Comparison of ENCODE assay signal across 9 cellular contexts in genomic region chr5:110757118-110757729, GRCh38. TPM values are rescaled to one million over a fixed set of nuclear protein-coding genes. Genes with fewer than 3 reads are reported as not detected.
DNase-seq lines count a peak whose midpoint lies in the region; ATAC-seq, FAIRE-seq and TF ChIP-seq lines count a peak whose summit lies in the region.
"Had no signal": no experiment of that assay in that cellular context is flagged by ENCODE, and none has a peak within 500 bp of the region (broad histone marks: within the 10 kb centered on the region; RNA-seq: fewer than 3 reads in every experiment).

No MANE protein-coding gene starts in this region.

- no peak for ATAC-seq in Panc1
- ATAC-seq in GM21367 (IDR thresholded peaks at IDR 0.05; ENCODE audit: unreplicated experiment): no peak

- H3K4me1 ChIP-seq in Panc1 (ENCODE audit: control insufficient read depth, insufficient read depth, low read length) (no peaks in the 10 kb centered on the region), H1 (replicated peaks in 1 of 4; ENCODE audit: control insufficient read depth in 3 of 4, insufficient read depth in 4 of 4, low read length in 3 of 4) (no peaks in the 10 kb centered on the region)
- H3K4me1 ChIP-seq: BLaER1 had no signal

- no peaks in the 10 kb centered on the region; the same call in 1 of the 2 replicates for H3K23me2 ChIP-seq in H1 (ENCODE audit: low read depth, low read length)

- 53% methylated on average over 4 of the region's 4 CpGs; no CpG with 5 or more reads in 1 of the 2 experiments for WGBS in H1 (ENCODE audit: extremely low coverage in 1 of 2, insufficient coverage in 1 of 2, insufficient read length in 1 of 2, insufficient replicate concordance in 2 of 2, low coverage in 1 of 2, low lambda C conversion rate in 2 of 2, missing lambda C conversion rate in 1 of 2), 2 experiments

- no TSS peak for BruUV-seq in Panc1 (replicated peaks; lab: Mats Ljungman, UMichigan)

- H3K14ac ChIP-seq in H1 (ENCODE audit: insufficient read length): no peak overlapping the region

- FAIRE-seq in H1 (lab: Jason Lieb, UNC): no peak

- H3K27me3 ChIP-seq in Panc1 (ENCODE audit: control insufficient read depth, insufficient read depth, low read length): no peaks in the 10 kb centered on the region
- H3K27me3 ChIP-seq in H1 (replicated peaks in 1 of 4; ENCODE audit: control insufficient read depth in 3 of 4, extremely low read depth in 1 of 4, insufficient read depth in 3 of 4, low read length in 3 of 4): no peaks in the 10 kb centered on the region
- H3K27me3 ChIP-seq in neural cell (ENCODE audit: insufficient read depth, low read depth, low read length): no peaks in the 10 kb centered on the region
- H3K27me3 ChIP-seq: BLaER1 had no signal

- no peak overlapping the region for H2BK15ac ChIP-seq in H1 (ENCODE audit: low read length)

- no peak overlapping the region for H2BK120ac ChIP-seq in H1 (replicated peaks; ENCODE audit: low read depth, low read length)

- H4K5ac ChIP-seq in H1 (ENCODE audit: insufficient read length, low read depth, low read length): no peak overlapping the region

- H3K9ac ChIP-seq in H1 (replicated peaks in 1 of 4; ENCODE audit: extremely low read depth in 1 of 4, low read depth in 3 of 4, low read length in 3 of 4) (no peak overlapping the region), neural cell (ENCODE audit: low read length) (no peak overlapping the region)
- H3K9ac ChIP-seq: BLaER1 had no signal

- H3K23ac ChIP-seq in H1 (ENCODE audit: insufficient read length): no peak overlapping the region

- no peak overlapping the region for H3K4ac ChIP-seq in H1 (replicated peaks; ENCODE audit: insufficient read length, low read depth, low read length)

- H2BK12ac ChIP-seq in H1 (ENCODE audit: low read depth, low read length): no peak overlapping the region

- H2BK5ac ChIP-seq in H1 (ENCODE audit: low read depth, low read length): no peak overlapping the region

- no peaks in the 10 kb centered on the region for H3K79me2 ChIP-seq in H1 (ENCODE audit: control insufficient read depth in 1 of 2, insufficient read depth in 2 of 2, low read length in 2 of 2)
- H3K79me2 ChIP-seq in neural cell (replicated peaks; ENCODE audit: insufficient read depth, low read length): no peaks in the 10 kb centered on the region

- TF ChIP-seq RAD21 in H1 (IDR thresholded peaks at IDR 0.05 in 1 of 2, conservative IDR thresholded peaks at IDR 0.05 in 1 of 2; ENCODE audit: low read depth in 2 of 2, low read length in 2 of 2) (peak; percentile 70 to 75), neural cell (conservative IDR thresholded peaks at IDR 0.05) (peak; percentile 83)

- in situ Hi-C loops in Panc1 (cut with HindIII; ENCODE audit: low pct_unique_long_range_greater_than_20kb, low sequenced_read_pairs): no loop called here

- H3K4me2 ChIP-seq in H1 (ENCODE audit: insufficient read depth in 1 of 2, low read depth in 2 of 2, low read length in 2 of 2): no peak overlapping the region
- no peak overlapping the region for H3K4me2 ChIP-seq in neural cell (ENCODE audit: low read length)
- H3K4me2 ChIP-seq: BLaER1 had no signal

- H4K91ac ChIP-seq in H1 (replicated peaks; ENCODE audit: insufficient read length, low read length): no peak overlapping the region

- H2AFZ ChIP-seq in H1 (ENCODE audit: low read length) (no peak overlapping the region), neural cell (ENCODE audit: low read depth, low read length) (no peak overlapping the region)

- intact Hi-C loops in Panc1 (cut with micrococcal nuclease; ENCODE audit: unreplicated experiment): loop anchor here (5.0 to 10.0 kb wide), 3 partner anchors 305 to 518 kb away; partner anchors contain the start of gene WDR36

- CTCF ChIA-PET in Panc1 (lab: Charles Lee) (interaction anchor here (1.0 kb wide), 1 partner anchor 59 kb away, joined by 3 read pairs; no protein-coding TSS in a partner anchor), H1 (lab: Charles Lee; ENCODE audit: partially characterized antibody) (interaction anchor here (0.7 to 2.0 kb wide), 11 partner anchors 17 to 522 kb away, joined by 3 to 8 read pairs (median 5); no protein-coding TSS in a partner anchor)

- no peak for TF ChIP-seq POLR2A in H1 (IDR thresholded peaks at IDR 0.05; ENCODE audit: control extremely low read depth in 1 of 2, low read depth in 2 of 2, low read length in 2 of 2)

- H4K20me1 ChIP-seq in H1 (replicated peaks in 1 of 2; ENCODE audit: control insufficient read depth in 1 of 2, insufficient read depth in 2 of 2, low read length in 2 of 2): no peaks in the 10 kb centered on the region
- no peaks in the 10 kb centered on the region for H4K20me1 ChIP-seq in neural cell (ENCODE audit: insufficient read depth)

- no peaks in the 10 kb centered on the region for H3K9me2 ChIP-seq in neural cell (ENCODE audit: insufficient read depth, low read length)

- no peak overlapping the region for H2BK20ac ChIP-seq in H1 (ENCODE audit: low read length)

- H3K79me1 ChIP-seq in H1 (ENCODE audit: low read depth, low read length): no peaks in the 10 kb centered on the region

- H3K4me3 ChIP-seq in Panc1 (ENCODE audit: low read depth in 2 of 2, low read length in 2 of 2) (no peak overlapping the region), H1 (ENCODE audit: extremely low read depth in 1 of 4, insufficient read depth in 2 of 4, low read depth in 3 of 4, low read length in 4 of 4) (no peak overlapping the region), neural cell (ENCODE audit: low read length) (no peak overlapping the region)
- H3K4me3 ChIP-seq: BLaER1 had no signal

- POLR2A ChIA-PET in Panc1 (lab: Charles Lee): no interaction called here
- POLR2A ChIA-PET in H1 (lab: Charles Lee; ENCODE audit: partially characterized antibody): no interaction called here

- TF ChIP-seq EP300 in H1 (IDR thresholded peaks at IDR 0.05; ENCODE audit: borderline replicate concordance in 1 of 2, low read depth in 2 of 2, low read length in 2 of 2) (no peak), neural cell (conservative IDR thresholded peaks at IDR 0.05; ENCODE audit: poor library complexity, severe bottlenecking) (no peak)

- H4K8ac ChIP-seq in H1 (ENCODE audit: extremely low read depth, insufficient read depth, low read length): no peak overlapping the region

- peak; percentile 69; the same call in 1 of the 2 replicates for TF ChIP-seq CTCF in Panc1 (IDR thresholded peaks at IDR 0.05)
- peak in 2 of 3 experiments; percentile 17 to 61; a peak in 2 of 4 replicates for TF ChIP-seq CTCF in H1 (IDR thresholded peaks at IDR 0.05; ENCODE audit: control extremely low read depth in 1 of 3, insufficient read depth in 1 of 3, low read depth in 1 of 3, low read length in 3 of 3)
- peak; percentile 80 for TF ChIP-seq CTCF in neural cell (IDR thresholded peaks at IDR 0.05; ENCODE audit: poor library complexity, severe bottlenecking)

- 0 out of 2 replicates have a peak, but pooled peaks cover 7% of the 10 kb centered on the region for H3K36me3 ChIP-seq in Panc1 (ENCODE audit: control insufficient read depth, insufficient read depth, low read length)
- peaks cover 0 to 17% (median 3%) of the 10 kb centered on the region in 4 experiments; a peak in 5 of 8 replicates for H3K36me3 ChIP-seq in H1 (ENCODE audit: control insufficient read depth in 2 of 4, insufficient read depth in 4 of 4, low read length in 3 of 4)
- H3K36me3 ChIP-seq in neural cell (ENCODE audit: insufficient read depth, low read length): no peaks in the 10 kb centered on the region

- no peak overlapping the region for H3K18ac ChIP-seq in H1 (ENCODE audit: extremely low read depth, low read length)

- H3K27ac ChIP-seq in Panc1 (ENCODE audit: low read length): no peak overlapping the region
- H3K27ac ChIP-seq in H1 (ENCODE audit: low read depth, low read length): no peak overlapping the region
- no peak overlapping the region for H3K27ac ChIP-seq in neural cell (ENCODE audit: low read length)
- H3K27ac ChIP-seq: BLaER1 had no signal

- DNase-seq in DMS153 treated with DMSO at 0.1 percent for 48 hours (lab: John Stamatoyannopoulos, UW; ENCODE audit: unreplicated experiment) (peak; percentile 9), DMS153 (lab: John Stamatoyannopoulos, UW) (no peak), HCEC 1CT (peak; percentile 32), Panc1 (ENCODE audit: low read depth, low spot score) (peak; percentile 46), H1 (ENCODE audit: low read depth in 1 of 2, low spot score in 2 of 2) (no peak), GM19240 (ENCODE audit: insufficient read length, low spot score) (no peak)

- H2AK5ac ChIP-seq in H1 (ENCODE audit: low read depth, low read length): no peak overlapping the region

- H3K9me3 ChIP-seq in Panc1 (ENCODE audit: control insufficient read depth, insufficient read depth, low read depth, low read length) (no peaks in the 10 kb centered on the region), H1 (ENCODE audit: insufficient read depth in 2 of 2, low read depth in 1 of 2, low read length in 1 of 2) (no peaks in the 10 kb centered on the region), neural cell (ENCODE audit: low read length) (no peaks in the 10 kb centered on the region)
- H3K9me3 ChIP-seq: BLaER1 had no signal

- H3K56ac ChIP-seq in H1 (replicated peaks; ENCODE audit: insufficient read length, low read depth, low read length): no peak overlapping the region

- no peaks in the 10 kb centered on the region for H3F3A ChIP-seq in neural cell (ENCODE audit: insufficient read depth, low read length, poor library complexity, severe bottlenecking)

RNA-seq across cellular contexts. Expression of gene SLC25A46, which starts 18.4 kb away (rescaled TPM):
- 34.5 TPM for total RNA-seq in Panc1 (2021; ENCODE audit: unreplicated experiment)
- 15.6 TPM for polyA plus RNA-seq in Panc1 (2012; ENCODE audit: insufficient read length)
- 21.7 and 23.1 TPM in 2 replicates for total RNA-seq in H1 (2021; fragmentation: NEBNext Ultra II Directional; extraction: Animal tissue kit (Norgen Biotek cat#: 25700))
- polyA plus RNA-seq in H1 (2011; rRNA removed) (9.3 and 10.6 TPM in 2 replicates), neural cell (109 and 118 TPM in 2 replicates)
- polyA plus RNA-seq in H1 (2011; cell fraction: cytosol; rRNA removed): 12.5 TPM
- 5.3 TPM for polyA plus RNA-seq in H1 (2011; cell fraction: nucleus; rRNA removed)
- polyA plus RNA-seq in H1 (2012, experiment 1 of 2): 8.5 to 19.1 TPM (median 12.4 TPM) in 4 replicates
- 1.7 TPM for polyA plus RNA-seq in H1 (2012, experiment 2 of 2)
- 14.1 TPM for polyA plus RNA-seq in H1 (2013, experiment 1 of 2)
- polyA plus RNA-seq in H1 (2013, experiment 2 of 2): 14.4 TPM
- polyA minus RNA-seq in H1 (2011; rRNA and poly(A)+ RNA removed): 14.5 and 27.8 TPM in 2 replicates
- 13.8 TPM for polyA minus RNA-seq in H1 (2011; cell fraction: cytosol; rRNA and poly(A)+ RNA removed)
- 16.0 TPM for polyA minus RNA-seq in H1 (2011; cell fraction: nucleus; rRNA and poly(A)+ RNA removed)
- polyA minus RNA-seq in neural cell: 188 and 197 TPM in 2 replicates

RNA-seq across cellular contexts. Expression of gene TMEM232, which starts 30.8 kb away (rescaled TPM):
- total RNA-seq in Panc1 (2021; ENCODE audit: unreplicated experiment): 0.21 TPM
- not detected for polyA plus RNA-seq in Panc1 (2012; ENCODE audit: insufficient read length)
- total RNA-seq in H1 (2021; fragmentation: NEBNext Ultra II Directional; extraction: Animal tissue kit (Norgen Biotek cat#: 25700)): 1.3 and 1.6 TPM in 2 replicates
- 0.20 and 0.38 TPM in 2 replicates for polyA plus RNA-seq in H1 (2011; rRNA removed)
- 0.84 TPM for polyA plus RNA-seq in H1 (2011; cell fraction: cytosol; rRNA removed)
- polyA plus RNA-seq in H1 (2011; cell fraction: nucleus; rRNA removed): 0.51 TPM
- 0.23 to 1.6 TPM (median 0.47 TPM) in 4 replicates for polyA plus RNA-seq in H1 (2012, experiment 1 of 2)
- polyA plus RNA-seq in H1 (2012, experiment 2 of 2): 0.07 TPM
- polyA plus RNA-seq in H1 (2013, experiment 1 of 2): 1.9 TPM
- 2.6 TPM for polyA plus RNA-seq in H1 (2013, experiment 2 of 2)
- 1.3 and 1.7 TPM in 2 replicates for polyA minus RNA-seq in H1 (2011; rRNA and poly(A)+ RNA removed)
- not detected for polyA minus RNA-seq in H1 (2011; cell fraction: cytosol; rRNA and poly(A)+ RNA removed)
- 3.5 TPM for polyA minus RNA-seq in H1 (2011; cell fraction: nucleus; rRNA and poly(A)+ RNA removed)
- polyA plus RNA-seq in neural cell: 7.4 and 8.9 TPM in 2 replicates
- polyA minus RNA-seq in neural cell: 26.3 and 36.6 TPM in 2 replicates

Comparison
In these comparisons a context has a peak if more than half of its experiments do, and no peak if none do; other contexts are left out.
1. DNase-seq: peak in DMS153 treated with DMSO at 0.1 percent for 48 hours (single experiment), HCEC 1CT (single experiment) and Panc1 (single experiment); none in DMS153 (single experiment), H1 (0 of 2) and GM19240 (single experiment).
2. Peak in every context shown above with its lines, with median percentiles within 50 percentile points of each other: CTCF ChIP-seq.